ENCODE assay signal across 5 cellular contexts in genomic region chr3:37639922-37640321, GRCh38.
"Had no signal": no experiment of that assay in that cellular context is flagged by ENCODE, and none has a peak within 500 bp of the region (broad histone marks: within the 10 kb centered on the region; RNA-seq: fewer than 3 reads in every experiment).

No MANE protein-coding gene starts in this region.

- DNase-seq: H9, HCEC 1CT, IMR-90 had no signal

- H3K4me2 ChIP-seq: GM23338 had no signal

- H3K4me3 ChIP-seq: GM23338, K562 had no signal

- H2AFZ ChIP-seq: GM23338 had no signal
